ENCODE assay signal across 1 cellular context in the genomic region with DNA sequence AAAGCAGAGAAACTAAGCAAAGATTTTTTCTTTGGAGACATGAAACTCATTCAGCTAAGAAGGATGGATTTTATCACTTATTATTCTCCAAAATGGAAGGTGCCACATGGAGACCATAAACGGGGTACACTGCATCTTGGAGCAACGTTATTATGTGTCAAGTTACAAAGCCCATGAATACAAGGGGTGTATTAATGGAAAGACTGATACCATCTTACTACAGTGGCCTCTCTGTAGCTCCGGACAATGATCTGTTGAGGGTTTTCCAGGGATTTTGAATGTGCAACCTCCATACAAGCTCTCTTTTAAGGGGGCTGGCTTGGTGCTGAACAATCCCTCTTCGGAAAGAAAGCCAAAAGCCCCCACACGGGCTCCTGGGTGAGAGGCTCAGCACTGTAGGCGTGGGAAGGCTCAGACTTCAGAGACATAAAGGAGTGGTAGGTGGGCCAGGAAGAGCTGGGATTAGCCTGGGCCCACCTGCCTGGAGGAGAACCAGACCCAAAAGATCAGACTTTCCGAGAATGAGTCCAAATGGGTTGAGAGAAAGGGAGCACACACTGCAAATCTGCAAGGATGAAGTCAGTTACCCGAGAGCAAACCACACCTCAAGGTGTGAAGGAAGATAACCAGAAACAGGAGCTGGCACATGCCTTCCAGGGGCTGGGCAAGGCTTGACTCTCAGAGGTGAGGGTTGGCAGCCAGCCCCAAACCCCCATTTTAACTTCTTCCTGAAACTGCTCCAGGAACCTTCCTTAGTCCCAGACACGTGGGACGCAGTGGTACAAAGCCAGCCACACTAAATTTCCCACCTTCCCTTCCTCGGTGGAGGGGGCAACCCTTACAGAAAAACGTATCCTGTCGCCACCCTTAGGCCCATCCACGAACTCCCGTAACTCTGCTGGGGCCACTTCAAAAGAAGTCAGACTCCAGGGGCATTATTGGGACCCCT.
TF ChIP-seq lines count a peak whose summit lies in the region.

No MANE protein-coding gene starts in this region.

TF ChIP-seq in endothelial cell of umbilical vein, 7 proteins besides CTCF, POLR2A, EP300 and RAD21:
- TF ChIP-seq FOS (IDR thresholded peaks at IDR 0.05; ENCODE audit: borderline replicate concordance, insufficient read depth, low read length) (no peak), EZH2 (IDR thresholded peaks at IDR 0.05; ENCODE audit: borderline replicate concordance, low read depth, low read length, severe bottlenecking) (no peak), POLR2AphosphoS5 (IDR thresholded peaks at IDR 0.05; ENCODE audit: insufficient read depth, low read depth, low read length) (no peak), MYC (IDR thresholded peaks at IDR 0.05; ENCODE audit: low read depth, low read length) (no peak), GATA2 (IDR thresholded peaks at IDR 0.05; ENCODE audit: insufficient read depth, insufficient read length, low read depth, low read length) (no peak), JUN (IDR thresholded peaks at IDR 0.05; ENCODE audit: borderline replicate concordance, insufficient read depth, insufficient read length, low read depth) (no peak)
- TF ChIP-seq, protein P1, sequence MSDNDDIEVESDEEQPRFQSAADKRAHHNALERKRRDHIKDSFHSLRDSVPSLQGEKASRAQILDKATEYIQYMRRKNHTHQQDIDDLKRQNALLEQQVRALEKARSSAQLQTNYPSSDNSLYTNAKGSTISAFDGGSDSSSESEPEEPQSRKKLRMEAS (IDR thresholded peaks at IDR 0.05; ENCODE audit: insufficient read depth, insufficient read length), result no peak
